In the genomic region with DNA sequence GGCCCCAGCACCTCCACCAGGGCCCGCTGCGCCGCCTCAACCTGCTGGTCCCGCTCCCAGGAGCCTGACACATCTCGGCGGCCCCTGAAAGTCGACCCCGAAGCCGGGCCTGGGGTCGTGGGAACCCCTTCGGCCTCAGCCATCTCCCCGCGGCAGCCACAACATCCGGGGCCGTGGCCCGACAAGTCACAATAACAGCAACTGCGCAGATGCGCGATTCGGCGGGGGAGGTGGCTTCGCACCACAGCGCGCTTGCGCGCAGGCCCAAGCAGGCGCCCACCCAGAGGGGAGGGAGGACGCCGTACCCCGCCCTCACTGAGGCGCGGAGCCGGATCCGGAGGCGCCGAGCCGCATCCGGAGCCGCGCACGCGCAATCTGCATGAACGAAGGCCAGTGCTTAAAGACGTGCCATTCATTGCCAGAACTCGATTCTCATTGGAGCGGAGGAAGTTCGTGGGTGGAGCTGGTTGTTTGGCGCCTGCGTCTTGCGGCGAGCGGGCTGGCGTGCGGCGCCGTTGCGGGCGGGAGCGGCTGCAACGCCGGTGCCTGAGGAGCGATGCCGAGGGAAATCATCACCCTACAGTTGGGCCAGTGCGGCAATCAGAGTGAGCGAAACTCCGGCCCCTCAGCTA, we compare ENCODE assay signal across 1 cellular context.
TF ChIP-seq lines count a peak whose summit lies in the region.

A gene with protein sequence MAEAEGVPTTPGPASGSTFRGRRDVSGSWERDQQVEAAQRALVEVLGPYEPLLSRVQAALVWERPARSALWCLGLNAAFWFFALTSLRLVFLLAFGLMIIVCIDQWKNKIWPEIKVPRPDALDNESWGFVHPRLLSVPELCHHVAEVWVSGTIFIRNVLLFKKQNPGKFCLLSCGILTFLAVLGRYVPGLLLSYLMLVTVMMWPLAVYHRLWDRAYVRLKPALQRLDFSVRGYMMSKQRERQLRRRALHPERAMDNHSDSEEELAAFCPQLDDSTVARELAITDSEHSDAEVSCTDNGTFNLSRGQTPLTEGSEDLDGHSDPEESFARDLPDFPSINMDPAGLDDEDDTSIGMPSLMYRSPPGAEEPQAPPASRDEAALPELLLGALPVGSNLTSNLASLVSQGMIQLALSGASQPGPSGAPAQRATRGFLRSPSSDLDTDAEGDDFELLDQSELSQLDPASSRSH (minus strand): TSS at position 193 of the 632 bp plus-strand sequence. CDS start 50 bp downstream, at position 143.
A gene (plus strand): TSS at position 502 of the 632 bp plus-strand sequence. CDS start 55 bp downstream, at position 557.

TF ChIP-seq in HepG2, 621 proteins besides CTCF, POLR2A, EP300 and RAD21 (continued from another document and continues in another):
- peak; percentile 31 for TF ChIP-seq HOXD1 (CRISPR knock-in tag; IDR thresholded peaks at IDR 0.05)
- no peak for TF ChIP-seq STAT5B (CRISPR knock-in tag; IDR thresholded peaks at IDR 0.05)
- no peak; the same call in none of the 2 replicates for TF ChIP-seq ATF7-NPFF (CRISPR knock-in tag; IDR thresholded peaks at IDR 0.05; ENCODE audit: low read depth)
- TF ChIP-seq, protein P1, sequence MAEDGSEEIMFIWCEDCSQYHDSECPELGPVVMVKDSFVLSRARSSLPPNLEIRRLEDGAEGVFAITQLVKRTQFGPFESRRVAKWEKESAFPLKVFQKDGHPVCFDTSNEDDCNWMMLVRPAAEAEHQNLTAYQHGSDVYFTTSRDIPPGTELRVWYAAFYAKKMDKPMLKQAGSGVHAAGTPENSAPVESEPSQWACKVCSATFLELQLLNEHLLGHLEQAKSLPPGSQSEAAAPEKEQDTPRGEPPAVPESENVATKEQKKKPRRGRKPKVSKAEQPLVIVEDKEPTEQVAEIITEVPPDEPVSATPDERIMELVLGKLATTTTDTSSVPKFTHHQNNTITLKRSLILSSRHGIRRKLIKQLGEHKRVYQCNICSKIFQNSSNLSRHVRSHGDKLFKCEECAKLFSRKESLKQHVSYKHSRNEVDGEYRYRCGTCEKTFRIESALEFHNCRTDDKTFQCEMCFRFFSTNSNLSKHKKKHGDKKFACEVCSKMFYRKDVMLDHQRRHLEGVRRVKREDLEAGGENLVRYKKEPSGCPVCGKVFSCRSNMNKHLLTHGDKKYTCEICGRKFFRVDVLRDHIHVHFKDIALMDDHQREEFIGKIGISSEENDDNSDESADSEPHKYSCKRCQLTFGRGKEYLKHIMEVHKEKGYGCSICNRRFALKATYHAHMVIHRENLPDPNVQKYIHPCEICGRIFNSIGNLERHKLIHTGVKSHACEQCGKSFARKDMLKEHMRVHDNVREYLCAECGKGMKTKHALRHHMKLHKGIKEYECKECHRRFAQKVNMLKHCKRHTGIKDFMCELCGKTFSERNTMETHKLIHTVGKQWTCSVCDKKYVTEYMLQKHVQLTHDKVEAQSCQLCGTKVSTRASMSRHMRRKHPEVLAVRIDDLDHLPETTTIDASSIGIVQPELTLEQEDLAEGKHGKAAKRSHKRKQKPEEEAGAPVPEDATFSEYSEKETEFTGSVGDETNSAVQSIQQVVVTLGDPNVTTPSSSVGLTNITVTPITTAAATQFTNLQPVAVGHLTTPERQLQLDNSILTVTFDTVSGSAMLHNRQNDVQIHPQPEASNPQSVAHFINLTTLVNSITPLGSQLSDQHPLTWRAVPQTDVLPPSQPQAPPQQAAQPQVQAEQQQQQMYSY (CRISPR knock-in tag; IDR thresholded peaks at IDR 0.05): peak; percentile 71; the same call in 1 of the 2 replicates
- TF ChIP-seq, protein P2, sequence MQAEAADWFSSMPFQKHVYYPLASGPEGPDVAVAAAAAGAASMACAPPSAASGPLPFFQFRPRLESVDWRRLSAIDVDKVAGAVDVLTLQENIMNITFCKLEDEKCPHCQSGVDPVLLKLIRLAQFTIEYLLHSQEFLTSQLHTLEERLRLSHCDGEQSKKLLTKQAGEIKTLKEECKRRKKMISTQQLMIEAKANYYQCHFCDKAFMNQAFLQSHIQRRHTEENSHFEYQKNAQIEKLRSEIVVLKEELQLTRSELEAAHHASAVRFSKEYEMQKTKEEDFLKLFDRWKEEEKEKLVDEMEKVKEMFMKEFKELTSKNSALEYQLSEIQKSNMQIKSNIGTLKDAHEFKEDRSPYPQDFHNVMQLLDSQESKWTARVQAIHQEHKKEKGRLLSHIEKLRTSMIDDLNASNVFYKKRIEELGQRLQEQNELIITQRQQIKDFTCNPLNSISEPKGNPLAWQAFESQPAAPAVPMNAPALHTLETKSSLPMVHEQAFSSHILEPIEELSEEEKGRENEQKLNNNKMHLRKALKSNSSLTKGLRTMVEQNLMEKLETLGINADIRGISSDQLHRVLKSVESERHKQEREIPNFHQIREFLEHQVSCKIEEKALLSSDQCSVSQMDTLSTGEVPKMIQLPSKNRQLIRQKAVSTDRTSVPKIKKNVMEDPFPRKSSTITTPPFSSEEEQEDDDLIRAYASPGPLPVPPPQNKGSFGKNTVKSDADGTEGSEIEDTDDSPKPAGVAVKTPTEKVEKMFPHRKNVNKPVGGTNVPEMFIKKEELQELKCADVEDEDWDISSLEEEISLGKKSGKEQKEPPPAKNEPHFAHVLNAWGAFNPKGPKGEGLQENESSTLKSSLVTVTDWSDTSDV (CRISPR knock-in tag; IDR thresholded peaks at IDR 0.05): peak; percentile 97
- TF ChIP-seq ZFP36L1 (CRISPR knock-in tag; IDR thresholded peaks at IDR 0.05): no peak
- TF ChIP-seq ZNF629 (CRISPR knock-in tag; conservative IDR thresholded peaks at IDR 0.05): peak; percentile 37; the same call in 1 of the 2 replicates
- TF ChIP-seq, protein P3, sequence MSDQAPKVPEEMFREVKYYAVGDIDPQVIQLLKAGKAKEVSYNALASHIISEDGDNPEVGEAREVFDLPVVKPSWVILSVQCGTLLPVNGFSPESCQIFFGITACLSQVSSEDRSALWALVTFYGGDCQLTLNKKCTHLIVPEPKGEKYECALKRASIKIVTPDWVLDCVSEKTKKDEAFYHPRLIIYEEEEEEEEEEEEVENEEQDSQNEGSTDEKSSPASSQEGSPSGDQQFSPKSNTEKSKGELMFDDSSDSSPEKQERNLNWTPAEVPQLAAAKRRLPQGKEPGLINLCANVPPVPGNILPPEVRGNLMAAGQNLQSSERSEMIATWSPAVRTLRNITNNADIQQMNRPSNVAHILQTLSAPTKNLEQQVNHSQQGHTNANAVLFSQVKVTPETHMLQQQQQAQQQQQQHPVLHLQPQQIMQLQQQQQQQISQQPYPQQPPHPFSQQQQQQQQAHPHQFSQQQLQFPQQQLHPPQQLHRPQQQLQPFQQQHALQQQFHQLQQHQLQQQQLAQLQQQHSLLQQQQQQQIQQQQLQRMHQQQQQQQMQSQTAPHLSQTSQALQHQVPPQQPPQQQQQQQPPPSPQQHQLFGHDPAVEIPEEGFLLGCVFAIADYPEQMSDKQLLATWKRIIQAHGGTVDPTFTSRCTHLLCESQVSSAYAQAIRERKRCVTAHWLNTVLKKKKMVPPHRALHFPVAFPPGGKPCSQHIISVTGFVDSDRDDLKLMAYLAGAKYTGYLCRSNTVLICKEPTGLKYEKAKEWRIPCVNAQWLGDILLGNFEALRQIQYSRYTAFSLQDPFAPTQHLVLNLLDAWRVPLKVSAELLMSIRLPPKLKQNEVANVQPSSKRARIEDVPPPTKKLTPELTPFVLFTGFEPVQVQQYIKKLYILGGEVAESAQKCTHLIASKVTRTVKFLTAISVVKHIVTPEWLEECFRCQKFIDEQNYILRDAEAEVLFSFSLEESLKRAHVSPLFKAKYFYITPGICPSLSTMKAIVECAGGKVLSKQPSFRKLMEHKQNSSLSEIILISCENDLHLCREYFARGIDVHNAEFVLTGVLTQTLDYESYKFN (CRISPR knock-in tag; conservative IDR thresholded peaks at IDR 0.05): peak; percentile 48; the same call in 1 of the 2 replicates
- TF ChIP-seq MBNL3 (CRISPR knock-in tag; conservative IDR thresholded peaks at IDR 0.05): no peak
- no peak for TF ChIP-seq LCORL (IDR thresholded peaks at IDR 0.05)
- TF ChIP-seq LCORL (CRISPR knock-in tag; IDR thresholded peaks at IDR 0.05): no peak; the same call in none of the 2 replicates
- TF ChIP-seq, protein P4, sequence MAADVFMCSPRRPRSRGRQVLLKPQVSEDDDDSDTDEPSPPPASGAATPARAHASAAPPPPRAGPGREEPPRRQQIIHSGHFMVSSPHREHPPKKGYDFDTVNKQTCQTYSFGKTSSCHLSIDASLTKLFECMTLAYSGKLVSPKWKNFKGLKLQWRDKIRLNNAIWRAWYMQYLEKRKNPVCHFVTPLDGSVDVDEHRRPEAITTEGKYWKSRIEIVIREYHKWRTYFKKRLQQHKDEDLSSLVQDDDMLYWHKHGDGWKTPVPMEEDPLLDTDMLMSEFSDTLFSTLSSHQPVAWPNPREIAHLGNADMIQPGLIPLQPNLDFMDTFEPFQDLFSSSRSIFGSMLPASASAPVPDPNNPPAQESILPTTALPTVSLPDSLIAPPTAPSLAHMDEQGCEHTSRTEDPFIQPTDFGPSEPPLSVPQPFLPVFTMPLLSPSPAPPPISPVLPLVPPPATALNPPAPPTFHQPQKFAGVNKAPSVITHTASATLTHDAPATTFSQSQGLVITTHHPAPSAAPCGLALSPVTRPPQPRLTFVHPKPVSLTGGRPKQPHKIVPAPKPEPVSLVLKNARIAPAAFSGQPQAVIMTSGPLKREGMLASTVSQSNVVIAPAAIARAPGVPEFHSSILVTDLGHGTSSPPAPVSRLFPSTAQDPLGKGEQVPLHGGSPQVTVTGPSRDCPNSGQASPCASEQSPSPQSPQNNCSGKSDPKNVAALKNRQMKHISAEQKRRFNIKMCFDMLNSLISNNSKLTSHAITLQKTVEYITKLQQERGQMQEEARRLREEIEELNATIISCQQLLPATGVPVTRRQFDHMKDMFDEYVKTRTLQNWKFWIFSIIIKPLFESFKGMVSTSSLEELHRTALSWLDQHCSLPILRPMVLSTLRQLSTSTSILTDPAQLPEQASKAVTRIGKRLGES (CRISPR knock-in tag; IDR thresholded peaks at IDR 0.05; ENCODE audit: borderline replicate concordance): no peak
- TF ChIP-seq, protein P5, sequence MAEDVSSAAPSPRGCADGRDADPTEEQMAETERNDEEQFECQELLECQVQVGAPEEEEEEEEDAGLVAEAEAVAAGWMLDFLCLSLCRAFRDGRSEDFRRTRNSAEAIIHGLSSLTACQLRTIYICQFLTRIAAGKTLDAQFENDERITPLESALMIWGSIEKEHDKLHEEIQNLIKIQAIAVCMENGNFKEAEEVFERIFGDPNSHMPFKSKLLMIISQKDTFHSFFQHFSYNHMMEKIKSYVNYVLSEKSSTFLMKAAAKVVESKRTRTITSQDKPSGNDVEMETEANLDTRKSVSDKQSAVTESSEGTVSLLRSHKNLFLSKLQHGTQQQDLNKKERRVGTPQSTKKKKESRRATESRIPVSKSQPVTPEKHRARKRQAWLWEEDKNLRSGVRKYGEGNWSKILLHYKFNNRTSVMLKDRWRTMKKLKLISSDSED (CRISPR knock-in tag; IDR thresholded peaks at IDR 0.05): no peak
- TF ChIP-seq CC2D1A (CRISPR knock-in tag; IDR thresholded peaks at IDR 0.05): no peak
- TF ChIP-seq ZNF781 (CRISPR knock-in tag; IDR thresholded peaks at IDR 0.05; ENCODE audit: borderline replicate concordance, not compliant biosample characterization): no peak
- peak; percentile 81 for TF ChIP-seq BRD4 (CRISPR knock-in tag; IDR thresholded peaks at IDR 0.05)
- TF ChIP-seq ZMYM2 (CRISPR knock-in tag; IDR thresholded peaks at IDR 0.05): no peak
- 0 out of 2 replicates have a peak, but pooled peaks have one; percentile 7 for TF ChIP-seq MIER3 (CRISPR knock-in tag; IDR thresholded peaks at IDR 0.05; ENCODE audit: borderline replicate concordance)
- no peak for TF ChIP-seq SYNCRIP (IDR thresholded peaks at IDR 0.05; ENCODE audit: insufficient read depth, low read depth, low read length)
- TF ChIP-seq, protein P6, sequence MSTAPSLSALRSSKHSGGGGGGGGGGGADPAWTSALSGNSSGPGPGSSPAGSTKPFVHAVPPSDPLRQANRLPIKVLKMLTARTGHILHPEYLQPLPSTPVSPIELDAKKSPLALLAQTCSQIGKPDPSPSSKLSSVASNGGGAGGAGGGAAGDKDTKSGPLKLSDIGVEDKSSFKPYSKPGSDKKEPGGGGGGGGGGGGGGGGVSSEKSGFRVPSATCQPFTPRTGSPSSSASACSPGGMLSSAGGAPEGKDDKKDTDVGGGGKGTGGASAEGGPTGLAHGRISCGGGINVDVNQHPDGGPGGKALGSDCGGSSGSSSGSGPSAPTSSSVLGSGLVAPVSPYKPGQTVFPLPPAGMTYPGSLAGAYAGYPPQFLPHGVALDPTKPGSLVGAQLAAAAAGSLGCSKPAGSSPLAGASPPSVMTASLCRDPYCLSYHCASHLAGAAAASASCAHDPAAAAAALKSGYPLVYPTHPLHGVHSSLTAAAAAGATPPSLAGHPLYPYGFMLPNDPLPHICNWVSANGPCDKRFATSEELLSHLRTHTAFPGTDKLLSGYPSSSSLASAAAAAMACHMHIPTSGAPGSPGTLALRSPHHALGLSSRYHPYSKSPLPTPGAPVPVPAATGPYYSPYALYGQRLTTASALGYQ (CRISPR knock-in tag; IDR thresholded peaks at IDR 0.05): peak; percentile 83
- no peak for TF ChIP-seq TRIM24 (CRISPR knock-in tag; IDR thresholded peaks at IDR 0.05)
- TF ChIP-seq NFYC (CRISPR knock-in tag; IDR thresholded peaks at IDR 0.05): peak; percentile 85
- TF ChIP-seq NR2F6 (IDR thresholded peaks at IDR 0.05): no peak
- TF ChIP-seq NR2F6 (CRISPR knock-in tag; IDR thresholded peaks at IDR 0.05): no peak; the same call in 1 of the 2 replicates
- TF ChIP-seq GPN1 (CRISPR knock-in tag; IDR thresholded peaks at IDR 0.05; ENCODE audit: borderline replicate concordance): no peak
- no peak for TF ChIP-seq PRPF4 (IDR thresholded peaks at IDR 0.05; ENCODE audit: low read depth, low read length, poor library complexity, severe bottlenecking)
- no peak for TF ChIP-seq HDAC6 (IDR thresholded peaks at IDR 0.05; ENCODE audit: low read depth, low read length)
- TF ChIP-seq MAFG (CRISPR knock-in tag; IDR thresholded peaks at IDR 0.05): no peak
- TF ChIP-seq GATAD1 (CRISPR knock-in tag; IDR thresholded peaks at IDR 0.05): peak; percentile 79
- no peak for TF ChIP-seq RFX3 (CRISPR knock-in tag; IDR thresholded peaks at IDR 0.05)
- no peak for TF ChIP-seq MLLT10 (CRISPR knock-in tag; IDR thresholded peaks at IDR 0.05)
- peak; percentile 63 for TF ChIP-seq MED1 (CRISPR knock-in tag; IDR thresholded peaks at IDR 0.05)
- no peak for TF ChIP-seq NFRKB (IDR thresholded peaks at IDR 0.05)
- no peak for TF ChIP-seq ZNF652 (CRISPR knock-in tag; IDR thresholded peaks at IDR 0.05; ENCODE audit: borderline replicate concordance, low read depth)
- peak; percentile 6; the same call in 1 of the 2 replicates for TF ChIP-seq AHR (CRISPR knock-in tag; IDR thresholded peaks at IDR 0.05)
- TF ChIP-seq SOX13 (IDR thresholded peaks at IDR 0.05): no peak
- 0 out of 4 replicates have a peak, but pooled peaks of 1 of the 2 experiments have one; percentile 20 for TF ChIP-seq SOX13 (CRISPR knock-in tag; conservative IDR thresholded peaks at IDR 0.05 in 1 of 2, IDR thresholded peaks at IDR 0.05 in 1 of 2)
- peak; percentile 79; the same call in 1 of the 2 replicates for TF ChIP-seq ZNF564 (CRISPR knock-in tag; IDR thresholded peaks at IDR 0.05)
- TF ChIP-seq ZNF556 (CRISPR knock-in tag; IDR thresholded peaks at IDR 0.05; ENCODE audit: borderline replicate concordance): no peak
- no peak for TF ChIP-seq ZNF549 (CRISPR knock-in tag; IDR thresholded peaks at IDR 0.05)
- 0 out of 2 replicates have a peak, but pooled peaks have one; percentile 56 for TF ChIP-seq TOPORS (CRISPR knock-in tag; IDR thresholded peaks at IDR 0.05)
- no peak for TF ChIP-seq ZNF17 (CRISPR knock-in tag; IDR thresholded peaks at IDR 0.05)
- no peak for TF ChIP-seq ZBTB21 (CRISPR knock-in tag; IDR thresholded peaks at IDR 0.05)
- TF ChIP-seq PAX8 (CRISPR knock-in tag; IDR thresholded peaks at IDR 0.05; ENCODE audit: borderline replicate concordance): no peak; the same call in 1 of the 2 replicates
- 0 out of 2 replicates have a peak, but pooled peaks have one; percentile 14 for TF ChIP-seq ZNF354B (CRISPR knock-in tag; IDR thresholded peaks at IDR 0.05)
